In the genomic region with DNA sequence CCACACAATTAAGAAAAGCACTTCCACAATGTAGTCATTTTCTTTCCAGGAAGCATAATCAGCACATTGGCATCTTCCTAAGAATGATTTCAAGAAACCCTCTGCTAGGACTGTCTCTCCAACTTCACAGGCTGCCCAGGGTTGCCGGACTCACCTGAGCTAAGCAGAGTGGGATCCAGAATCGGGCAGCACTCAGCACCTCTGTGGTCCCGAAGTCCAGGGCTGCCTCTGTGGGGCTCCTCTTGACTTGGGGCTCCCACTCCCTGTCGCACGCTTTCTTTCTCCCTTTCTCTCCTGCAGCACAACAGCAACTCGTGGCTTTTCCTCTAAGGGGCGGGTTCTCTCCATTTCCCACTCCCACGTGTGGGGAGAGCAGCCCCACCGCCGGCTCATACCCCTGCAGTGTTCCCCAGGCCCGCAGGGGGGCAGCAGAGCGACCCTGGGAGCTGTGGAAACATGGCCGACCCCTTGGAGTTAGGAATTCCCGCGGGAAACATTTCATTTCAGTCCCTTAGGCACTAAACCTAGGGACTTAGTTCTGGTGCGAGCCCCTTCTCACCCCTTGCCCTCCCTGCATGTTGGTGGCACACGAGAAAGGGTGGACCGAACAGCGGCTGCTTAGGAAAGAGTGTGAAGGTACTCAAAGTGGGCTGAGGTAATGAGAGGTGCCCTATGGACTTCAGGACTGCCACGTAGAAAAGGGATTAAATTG, we compare ENCODE assay signal across 1 cellular context.
TF ChIP-seq lines count a peak whose summit lies in the region.

TMEM272 (minus strand) TSS at position 316 of the 712 bp plus-strand sequence. CDS start 6,647 bp downstream, outside the sequence.

TF ChIP-seq in GM23338, 12 proteins besides CTCF, POLR2A, EP300 and RAD21 (continued from another document):
- TF ChIP-seq CREB1 (CRISPR knock-in tag; IDR thresholded peaks at IDR 0.05; ENCODE audit: low read depth), result no peak
- TF ChIP-seq, protein P1, sequence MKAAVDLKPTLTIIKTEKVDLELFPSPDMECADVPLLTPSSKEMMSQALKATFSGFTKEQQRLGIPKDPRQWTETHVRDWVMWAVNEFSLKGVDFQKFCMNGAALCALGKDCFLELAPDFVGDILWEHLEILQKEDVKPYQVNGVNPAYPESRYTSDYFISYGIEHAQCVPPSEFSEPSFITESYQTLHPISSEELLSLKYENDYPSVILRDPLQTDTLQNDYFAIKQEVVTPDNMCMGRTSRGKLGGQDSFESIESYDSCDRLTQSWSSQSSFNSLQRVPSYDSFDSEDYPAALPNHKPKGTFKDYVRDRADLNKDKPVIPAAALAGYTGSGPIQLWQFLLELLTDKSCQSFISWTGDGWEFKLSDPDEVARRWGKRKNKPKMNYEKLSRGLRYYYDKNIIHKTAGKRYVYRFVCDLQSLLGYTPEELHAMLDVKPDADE (IDR thresholded peaks at IDR 0.05), result no peak
- no peak for TF ChIP-seq STAT1 (IDR thresholded peaks at IDR 0.05; ENCODE audit: unreplicated experiment)
- TF ChIP-seq EZH2phosphoT487 (IDR thresholded peaks at IDR 0.05; ENCODE audit: unreplicated experiment), result no peak
- TF ChIP-seq REST (IDR thresholded peaks at IDR 0.05; ENCODE audit: unreplicated experiment), result no peak
- no peak for TF ChIP-seq POLR2AphosphoS5 (IDR thresholded peaks at IDR 0.05; ENCODE audit: low read depth)
